Comparison of ENCODE assay signal across 8 cellular contexts in genomic region chr22:46073683-46074504, GRCh38.
DNase-seq lines count a peak whose midpoint lies in the region; ATAC-seq, FAIRE-seq and TF ChIP-seq lines count a peak whose summit lies in the region.

No MANE protein-coding gene starts in this region.

- H3K4me1 Mint-ChIP-seq in activated T-cell treated with anti-CD3 and anti-CD28 coated beads, Interleukin-2, amount 50 U/mL, for 72 hours (ENCODE audit: low read depth), result peaks cover 29% of the 10 kb centered on the region

- H3K36me3 Mint-ChIP-seq in activated T-cell treated with anti-CD3 and anti-CD28 coated beads, Interleukin-2, amount 50 U/mL, for 72 hours (ENCODE audit: insufficient read depth in 2 of 2), result peaks cover 1 to 2% of the 10 kb centered on the region in 2 donors

- H3K4me3 Mint-ChIP-seq in activated T-cell treated with anti-CD3 and anti-CD28 coated beads, Interleukin-2, amount 50 U/mL, for 72 hours, result peak overlapping the region; percentile 20 to 42

- TF ChIP-seq EP300 in upper lobe of left lung (IDR thresholded peaks at IDR 0.05), result no peak

- H3K9me3 Mint-ChIP-seq in activated T-cell treated with anti-CD3 and anti-CD28 coated beads, Interleukin-2, amount 50 U/mL, for 72 hours, result no peaks in the 10 kb centered on the region

- TF ChIP-seq POLR2A in upper lobe of left lung (IDR thresholded peaks at IDR 0.05), result peak in 1 of 4 donors; percentile 7

- H3K27ac ChIP-seq in layer of hippocampus (ENCODE audit: low read depth, low read length) (peak overlapping the region; percentile 93), upper lobe of left lung (peak overlapping the region; percentile 94 to 99 (median 97))

- H3K27me3 Mint-ChIP-seq in activated T-cell treated with anti-CD3 and anti-CD28 coated beads, Interleukin-2, amount 50 U/mL, for 72 hours (ENCODE audit: low read depth), result no peaks in the 10 kb centered on the region

- peak overlapping the region; percentile 73 to 89 (median 83) for H3K4me3 ChIP-seq in upper lobe of left lung

- H3K27me3 ChIP-seq in layer of hippocampus (ENCODE audit: control insufficient read depth, insufficient read depth, low read length) (no peaks in the 10 kb centered on the region), upper lobe of left lung (no peaks in the 10 kb centered on the region)

- peaks cover 0 to 13% (median 0%) of the 10 kb centered on the region in 4 donors for H3K36me3 ChIP-seq in upper lobe of left lung

- no peak for TF ChIP-seq CTCF in upper lobe of left lung (IDR thresholded peaks at IDR 0.05)
- no peak for TF ChIP-seq CTCF in D721Med (IDR thresholded peaks at IDR 0.05; ENCODE audit: insufficient read depth, missing control alignments)

- no peak overlapping the region for H3K27ac Mint-ChIP-seq in activated T-cell treated with anti-CD3 and anti-CD28 coated beads, Interleukin-2, amount 50 U/mL, for 72 hours

- DNase-seq in activated T-cell treated with anti-CD3 and anti-CD28 coated beads, Interleukin-2, amount 50 U/mL, for 72 hours, result no peak
- no peak for DNase-seq in activated T-cell treated with anti-CD3 and anti-CD28 coated beads for 4 hours
- DNase-seq in astrocyte of the hippocampus (ENCODE audit: low read depth, low spot score), result peak; percentile 65
- peak; percentile 31 to 62 for DNase-seq in upper lobe of left lung
- DNase-seq in GM19239 (ENCODE audit: insufficient read length, low spot score), result no peak
- DNase-seq in D721Med (ENCODE audit: insufficient read length, low spot score), result no peak

- no peaks in the 10 kb centered on the region for H3K9me3 ChIP-seq in upper lobe of left lung

- ATAC-seq in activated T-cell treated with anti-CD3 and anti-CD28 coated beads, Interleukin-2, amount 50 U/mL, for 72 hours (replicated peaks in 1 of 2), result no peak
- peak in 1 of 2 donors; percentile 29 for ATAC-seq in upper lobe of left lung (ENCODE audit: low FRiP score in 2 of 2)
- no peak for ATAC-seq in HG03025 (IDR thresholded peaks at IDR 0.05; ENCODE audit: low FRiP score, unreplicated experiment)

- no peak for FAIRE-seq in GM19239 (lab: Jason Lieb, UNC)
- no peak for FAIRE-seq in D721Med (lab: Jason Lieb, UNC)

- H3K4me1 ChIP-seq in upper lobe of left lung, result peaks cover 23 to 61% (median 52%) of the 10 kb centered on the region in 4 donors

- WGBS in upper lobe of left lung, 2 donors, result 32 to 35% methylated on average over 22 to 24 of the region's 28 CpGs

Comparison
In these comparisons a context has a peak if more than half of its experiments do, and no peak if none do; other contexts are left out.
1. DNase-seq: peak in astrocyte of the hippocampus (single experiment) and upper lobe of left lung (2 of 2); none in activated T-cell treated with anti-CD3 and anti-CD28 coated beads, Interleukin-2, amount 50 U/mL, for 72 hours (0 of 2), activated T-cell treated with anti-CD3 and anti-CD28 coated beads for 4 hours (single experiment), GM19239 (single experiment) and D721Med (single experiment).